ENCODE assay signal across 12 cellular contexts in the genomic region with DNA sequence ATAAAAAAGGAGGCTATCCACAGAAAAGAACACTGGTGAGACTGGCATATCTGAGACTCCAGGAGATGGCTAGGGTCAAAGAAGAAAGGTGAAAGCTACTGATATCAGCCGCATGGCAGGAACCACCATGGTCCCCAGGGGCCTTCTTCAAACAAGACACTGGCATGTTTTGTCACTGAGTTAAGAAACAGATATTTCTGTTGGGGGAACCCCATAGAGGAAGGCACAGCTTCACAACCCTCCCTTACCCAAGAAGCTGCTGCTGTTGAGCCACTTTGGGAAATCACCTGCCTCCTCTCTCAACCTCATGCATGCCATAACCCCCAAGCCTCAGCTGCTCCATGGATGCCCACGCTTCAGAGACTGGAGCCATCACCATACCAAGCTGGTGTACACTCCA.
DNase-seq lines count a peak whose midpoint lies in the region; ATAC-seq lines count a peak whose summit lies in the region.
"Had no signal": no experiment of that assay in that cellular context is flagged by ENCODE, and none has a peak within 500 bp of the region (broad histone marks: within the 10 kb centered on the region; RNA-seq: fewer than 3 reads in every experiment).

No MANE protein-coding gene starts in this region.

- in situ Hi-C loops in HAP-1 (cut with MboI; ENCODE audit: low sequenced_read_pairs): no loop called here

- no peak overlapping the region for H3K4me3 Mint-ChIP-seq in stimulated activated effector memory CD8-positive, alpha-beta T cell treated with anti-CD3 and anti-CD28 coated beads, Interleukin-12 subunit alpha, Interleukin-12 subunit beta, amount 100 ng/mL, for 72 hours
- H3K4me3 Mint-ChIP-seq: immature natural killer cell had no signal

- no peaks in the 10 kb centered on the region for H3K36me3 ChIP-seq in HAP-1 (replicated peaks)
- H3K36me3 ChIP-seq: suprapubic skin had no signal

- H3K4me1 ChIP-seq in HAP-1: no peaks in the 10 kb centered on the region
- H3K4me1 ChIP-seq: suprapubic skin had no signal

- no peak for DNase-seq in stimulated activated effector memory CD8-positive, alpha-beta T cell treated with anti-CD3 and anti-CD28 coated beads, Interleukin-12 subunit alpha, Interleukin-12 subunit beta, amount 100 ng/mL, for 72 hours (ENCODE audit: low spot score in 2 of 2)
- DNase-seq in NCI-H1092 (lab: John Stamatoyannopoulos, UW) (no peak), HAP-1 (ENCODE audit: low spot score in 2 of 2) (no peak)
- DNase-seq: activated CD4-positive, alpha-beta T cell treated with anti-CD3 and anti-CD28 coated beads for 4 hours; immature natural killer cell; MV-4-11 had no signal

- H3K27me3 ChIP-seq in HAP-1 (ENCODE audit: low read depth): 0 out of 2 replicates have a peak, but pooled peaks cover 4% of the 10 kb centered on the region
- H3K27me3 ChIP-seq: suprapubic skin had no signal

- no peak overlapping the region for H3K27ac Mint-ChIP-seq in stimulated activated effector memory CD8-positive, alpha-beta T cell treated with anti-CD3 and anti-CD28 coated beads, Interleukin-12 subunit alpha, Interleukin-12 subunit beta, amount 100 ng/mL, for 72 hours
- H3K27ac Mint-ChIP-seq: immature natural killer cell had no signal

- no peaks in the 10 kb centered on the region for H3K4me1 Mint-ChIP-seq in stimulated activated effector memory CD8-positive, alpha-beta T cell treated with anti-CD3 and anti-CD28 coated beads, Interleukin-12 subunit alpha, Interleukin-12 subunit beta, amount 100 ng/mL, for 72 hours
- H3K4me1 Mint-ChIP-seq: immature natural killer cell had no signal

- ATAC-seq in GM18870 (IDR thresholded peaks at IDR 0.05; ENCODE audit: unreplicated experiment) (peak; percentile 97), GM21717 (IDR thresholded peaks at IDR 0.05; ENCODE audit: unreplicated experiment) (peak; percentile 91), HG03354 (IDR thresholded peaks at IDR 0.05; ENCODE audit: poor library complexity, severe bottlenecking, unreplicated experiment) (peak; percentile 95), GM19455 (IDR thresholded peaks at IDR 0.05; ENCODE audit: unreplicated experiment) (no peak)
- ATAC-seq in stimulated activated effector memory CD8-positive, alpha-beta T cell treated with anti-CD3 and anti-CD28 coated beads, Interleukin-12 subunit alpha, Interleukin-12 subunit beta, amount 100 ng/mL, for 72 hours: peak; percentile 66
- ATAC-seq: Panc1 had no signal

- H3K9me3 Mint-ChIP-seq in stimulated activated effector memory CD8-positive, alpha-beta T cell treated with anti-CD3 and anti-CD28 coated beads, Interleukin-12 subunit alpha, Interleukin-12 subunit beta, amount 100 ng/mL, for 72 hours: no peaks in the 10 kb centered on the region
- H3K9me3 Mint-ChIP-seq: immature natural killer cell had no signal

- H3K9me3 ChIP-seq in HAP-1: no peaks in the 10 kb centered on the region
- H3K9me3 ChIP-seq: suprapubic skin had no signal

- H3K36me3 Mint-ChIP-seq in stimulated activated effector memory CD8-positive, alpha-beta T cell treated with anti-CD3 and anti-CD28 coated beads, Interleukin-12 subunit alpha, Interleukin-12 subunit beta, amount 100 ng/mL, for 72 hours: no peaks in the 10 kb centered on the region
- H3K36me3 Mint-ChIP-seq: immature natural killer cell had no signal

- H3K4me3 ChIP-seq in HAP-1: no peak overlapping the region
- H3K4me3 ChIP-seq: suprapubic skin had no signal
